9 cellular contexts compared by ENCODE assay signal in genomic region chr2:54575379-54575888, GRCh38.
DNase-seq lines count a peak whose midpoint lies in the region; ATAC-seq and TF ChIP-seq lines count a peak whose summit lies in the region.
"Had no signal": no experiment of that assay in that cellular context is flagged by ENCODE, and none has a peak within 500 bp of the region (broad histone marks: within the 10 kb centered on the region; RNA-seq: fewer than 3 reads in every experiment).

No MANE protein-coding gene starts in this region.

- H3K9me3 Mint-ChIP-seq in activated T-cell treated with anti-CD3 and anti-CD28 coated beads, Interleukin-2, amount 50 U/mL, for 4 hours: no peaks in the 10 kb centered on the region
- peaks cover 0 to 3% of the 10 kb centered on the region in 2 donors for H3K9me3 Mint-ChIP-seq in activated T-cell treated with anti-CD3 and anti-CD28 coated beads, Interleukin-2, amount 50 U/mL, for 72 hours
- H3K9me3 Mint-ChIP-seq: neural crest cell had no signal

- H3K36me3 ChIP-seq in suprapubic skin: no peaks in the 10 kb centered on the region

- H3K27ac ChIP-seq in foreskin keratinocyte: peak overlapping the region; percentile 99
- H3K27ac ChIP-seq in suprapubic skin: peak overlapping the region; percentile 68

- 52% methylated on average over 9 of the region's 9 CpGs for WGBS in suprapubic skin

- TF ChIP-seq CTCF in foreskin keratinocyte (conservative IDR thresholded peaks at IDR 0.05): no peak
- no peak for TF ChIP-seq CTCF in suprapubic skin (IDR thresholded peaks at IDR 0.05)

- H3K27me3 Mint-ChIP-seq in activated T-cell treated with anti-CD3 and anti-CD28 coated beads, Interleukin-2, amount 50 U/mL, for 4 hours (ENCODE audit: low read depth): no peaks in the 10 kb centered on the region
- no peaks in the 10 kb centered on the region for H3K27me3 Mint-ChIP-seq in activated T-cell treated with anti-CD3 and anti-CD28 coated beads, Interleukin-2, amount 50 U/mL, for 72 hours (ENCODE audit: low read depth)

- H3K4me3 Mint-ChIP-seq in activated T-cell treated with anti-CD3 and anti-CD28 coated beads, Interleukin-2, amount 50 U/mL, for 4 hours: peak overlapping the region; percentile 75
- H3K4me3 Mint-ChIP-seq in activated T-cell treated with anti-CD3 and anti-CD28 coated beads, Interleukin-2, amount 50 U/mL, for 72 hours: peak overlapping the region; percentile 75 to 91
- H3K4me3 Mint-ChIP-seq: neural crest cell had no signal

- TF ChIP-seq EP300 in suprapubic skin (IDR thresholded peaks at IDR 0.05): no peak

- no peak for TF ChIP-seq POLR2A in suprapubic skin (IDR thresholded peaks at IDR 0.05)

- H3K9me3 ChIP-seq in suprapubic skin: no peaks in the 10 kb centered on the region

- H3K27me3 ChIP-seq in foreskin keratinocyte (no peaks in the 10 kb centered on the region), suprapubic skin (no peaks in the 10 kb centered on the region)

- peaks cover 96% of the 10 kb centered on the region for H3K4me1 Mint-ChIP-seq in activated T-cell treated with anti-CD3 and anti-CD28 coated beads, Interleukin-2, amount 50 U/mL, for 4 hours (ENCODE audit: low read depth)
- H3K4me1 Mint-ChIP-seq in activated T-cell treated with anti-CD3 and anti-CD28 coated beads, Interleukin-2, amount 50 U/mL, for 72 hours (ENCODE audit: low read depth): peaks cover 99% of the 10 kb centered on the region

- ATAC-seq in activated T-cell treated with anti-CD3 and anti-CD28 coated beads, Interleukin-2, amount 50 U/mL, for 4 hours: peak; percentile 8 to 9
- peak; percentile 7 to 8 for ATAC-seq in activated T-cell treated with anti-CD3 and anti-CD28 coated beads, Interleukin-2, amount 50 U/mL, for 72 hours (replicated peaks in 1 of 2)
- ATAC-seq in foreskin keratinocyte: peak; percentile 78

- H3K36me3 Mint-ChIP-seq in activated T-cell treated with anti-CD3 and anti-CD28 coated beads, Interleukin-2, amount 50 U/mL, for 4 hours (ENCODE audit: insufficient read depth): peaks cover 13% of the 10 kb centered on the region
- H3K36me3 Mint-ChIP-seq in activated T-cell treated with anti-CD3 and anti-CD28 coated beads, Interleukin-2, amount 50 U/mL, for 72 hours (ENCODE audit: insufficient read depth in 2 of 2): peaks cover 10 to 12% of the 10 kb centered on the region in 2 donors

- DNase-seq in activated T-cell treated with anti-CD3 and anti-CD28 coated beads, Interleukin-2, amount 50 U/mL, for 4 hours: no peak
- DNase-seq in activated T-cell treated with anti-CD3 and anti-CD28 coated beads for 4 hours (no peak), foreskin keratinocyte (peak; percentile 99 to 100), suprapubic skin (ENCODE audit: low spot score in 2 of 2) (no peak), NCI-H2196 (lab: John Stamatoyannopoulos, UW; ENCODE audit: unreplicated experiment) (no peak), NCI-H1105 treated with DMSO at 0.1 percent for 48 hours (lab: John Stamatoyannopoulos, UW) (no peak), SHP77 (lab: John Stamatoyannopoulos, UW) (no peak)
- peak in 1 of 2 donors; percentile 65 for DNase-seq in activated T-cell treated with anti-CD3 and anti-CD28 coated beads, Interleukin-2, amount 50 U/mL, for 72 hours

- no peak overlapping the region for H3K4me3 ChIP-seq in suprapubic skin

- H3K4me1 ChIP-seq in foreskin keratinocyte: peaks cover 64% of the 10 kb centered on the region
- H3K4me1 ChIP-seq in suprapubic skin: peaks cover 98% of the 10 kb centered on the region

- peak overlapping the region; percentile 93 for H3K27ac Mint-ChIP-seq in activated T-cell treated with anti-CD3 and anti-CD28 coated beads, Interleukin-2, amount 50 U/mL, for 72 hours

Comparison
In these comparisons a context has a peak if more than half of its experiments do, and no peak if none do; other contexts are left out.
1. ATAC-seq: peak in every context shown above with its lines; median percentile 78 in foreskin keratinocyte; 8 in activated T-cell treated with anti-CD3 and anti-CD28 coated beads, Interleukin-2, amount 50 U/mL, for 4 hours; 8 in activated T-cell treated with anti-CD3 and anti-CD28 coated beads, Interleukin-2, amount 50 U/mL, for 72 hours.
2. DNase-seq: peak in foreskin keratinocyte (2 of 2); none in activated T-cell treated with anti-CD3 and anti-CD28 coated beads, Interleukin-2, amount 50 U/mL, for 4 hours (single experiment), activated T-cell treated with anti-CD3 and anti-CD28 coated beads for 4 hours (single experiment), suprapubic skin (0 of 2), NCI-H2196 (single experiment), NCI-H1105 treated with DMSO at 0.1 percent for 48 hours (single experiment) and SHP77 (0 of 2).